Comparison of ENCODE assay signal across 11 cellular contexts in genomic region chr5:98938459-98938858, GRCh38. TPM values are rescaled to one million over a fixed set of nuclear protein-coding genes. Genes with fewer than 3 reads are reported as not detected.
A peak's percentile ranks its signal among the peaks of the same experiment; 100 is the strongest.
DNase-seq lines count a peak whose midpoint lies in the region; ATAC-seq and TF ChIP-seq lines count a peak whose summit lies in the region.
"Had no signal": no experiment of that assay in that cellular context is flagged by ENCODE, and none has a peak within 500 bp of the region (broad histone marks: within the 10 kb centered on the region; RNA-seq: fewer than 3 reads in every experiment).

No MANE protein-coding gene starts in this region.

- peaks cover 0 to 11% (median 0%) of the 10 kb centered on the region in 5 donors for H3K36me3 Mint-ChIP-seq in naive thymus-derived CD4-positive, alpha-beta T cell
- no peaks in the 10 kb centered on the region for H3K36me3 Mint-ChIP-seq in T-helper 17 cell (ENCODE audit: low read depth)

- peaks cover 0 to 4% (median 0%) of the 10 kb centered on the region in 11 donors for H3K9me3 Mint-ChIP-seq in naive thymus-derived CD4-positive, alpha-beta T cell
- H3K9me3 Mint-ChIP-seq: nephron had no signal

- no peaks in the 10 kb centered on the region for H3K27me3 ChIP-seq in naive thymus-derived CD4-positive, alpha-beta T cell (ENCODE audit: control insufficient read depth in 2 of 2, insufficient read depth in 2 of 2, low read length in 2 of 2)
- H3K27me3 ChIP-seq in colonic mucosa: no peaks in the 10 kb centered on the region

- peak; percentile 49 for DNase-seq in EH (ENCODE audit: low read depth)
- peak; percentile 30 for DNase-seq in RWPE1 (ENCODE audit: low spot score)
- peak; percentile 67 for DNase-seq in fibroblast of mammary gland (ENCODE audit: low read depth)
- no peak for DNase-seq in naive thymus-derived CD4-positive, alpha-beta T cell
- no peak for DNase-seq in T-helper 17 cell
- DNase-seq in stimulated activated CD4-positive, alpha-beta T cell treated with anti-CD3 and anti-CD28 coated beads, Interleukin-12 subunit alpha, Interleukin-12 subunit beta, amount 100 ng/mL, for 4 hours: no peak
- no peak for DNase-seq in colonic mucosa
- DNase-seq: hippocampal formation; stimulated activated CD4-positive, alpha-beta T cell treated with anti-CD3 and anti-CD28 coated beads, Interleukin-4, amount 100 ng/mL, for 24 hours had no signal

- H3K27ac Mint-ChIP-seq in naive thymus-derived CD4-positive, alpha-beta T cell: peak overlapping the region in 7 of 9 donors; percentile 6 to 100 (median 49)
- H3K27ac Mint-ChIP-seq in T-helper 17 cell: no peak overlapping the region
- H3K27ac Mint-ChIP-seq: nephron had no signal

- H3K4me3 ChIP-seq in fibroblast of mammary gland (ENCODE audit: control insufficient read depth, low read depth, low read length) (no peak overlapping the region), colonic mucosa (no peak overlapping the region)
- H3K4me3 ChIP-seq in naive thymus-derived CD4-positive, alpha-beta T cell (ENCODE audit: low read length): no peak overlapping the region

- peak overlapping the region in 1 of 10 donors; percentile 14 for H3K4me3 Mint-ChIP-seq in naive thymus-derived CD4-positive, alpha-beta T cell
- no peak overlapping the region for H3K4me3 Mint-ChIP-seq in T-helper 17 cell
- H3K4me3 Mint-ChIP-seq: nephron had no signal

- TF ChIP-seq CTCF in RWPE1 (conservative IDR thresholded peaks at IDR 0.05; ENCODE audit: low read depth) (no peak), fibroblast of mammary gland (conservative IDR thresholded peaks at IDR 0.05; ENCODE audit: control insufficient read depth, insufficient read depth, low read depth, low read length) (no peak), colonic mucosa (IDR thresholded peaks at IDR 0.05) (no peak)

- no peak overlapping the region for H3K27ac ChIP-seq in RWPE1
- H3K27ac ChIP-seq in naive thymus-derived CD4-positive, alpha-beta T cell (ENCODE audit: low read depth, low read length): peak overlapping the region; percentile 24
- no peak overlapping the region for H3K27ac ChIP-seq in colonic mucosa

- peaks cover 6 to 88% (median 78%) of the 10 kb centered on the region in 7 donors for H3K4me1 Mint-ChIP-seq in naive thymus-derived CD4-positive, alpha-beta T cell
- peaks cover 29% of the 10 kb centered on the region for H3K4me1 Mint-ChIP-seq in T-helper 17 cell

- no peaks in the 10 kb centered on the region for H3K27me3 Mint-ChIP-seq in naive thymus-derived CD4-positive, alpha-beta T cell
- no peaks in the 10 kb centered on the region for H3K27me3 Mint-ChIP-seq in T-helper 17 cell

- H3K9me3 ChIP-seq in naive thymus-derived CD4-positive, alpha-beta T cell (ENCODE audit: control insufficient read depth in 2 of 3, low read length in 3 of 3): no peaks in the 10 kb centered on the region
- no peaks in the 10 kb centered on the region for H3K9me3 ChIP-seq in T-helper 17 cell (ENCODE audit: control insufficient read depth, low read length, poor library complexity, severe bottlenecking)
- H3K9me3 ChIP-seq in colonic mucosa: no peaks in the 10 kb centered on the region

- intact Hi-C loops in naive thymus-derived CD4-positive, alpha-beta T cell (cut with micrococcal nuclease): loop anchor here in 1 of 2 donors (1.0 kb wide), 1 partner anchor 8 kb away; no protein-coding TSS in a partner anchor
- intact Hi-C loops in colonic mucosa (cut with DNase I): no loop called here

- H3K4me1 ChIP-seq in naive thymus-derived CD4-positive, alpha-beta T cell (ENCODE audit: control insufficient read depth in 2 of 2, insufficient read depth in 2 of 2, low read length in 2 of 2): peaks cover 11 to 36% of the 10 kb centered on the region in 2 donors
- no peaks in the 10 kb centered on the region for H3K4me1 ChIP-seq in colonic mucosa

- CTCF ChIA-PET in RWPE1 (lab: Yijun Ruan, JAX): no interaction called here
- CTCF ChIA-PET in naive thymus-derived CD4-positive, alpha-beta T cell (lab: Charles Lee): interaction anchor here (0.6 kb wide), 1 partner anchor 565 kb away, joined by 3 read pairs; no protein-coding TSS in a partner anchor

- no peaks in the 10 kb centered on the region for H3K36me3 ChIP-seq in naive thymus-derived CD4-positive, alpha-beta T cell (ENCODE audit: control insufficient read depth in 2 of 3, insufficient read depth in 3 of 3, low read length in 3 of 3)
- no peaks in the 10 kb centered on the region for H3K36me3 ChIP-seq in colonic mucosa

- H3K9ac ChIP-seq in colonic mucosa (ENCODE audit: low read depth in 2 of 2, low read length in 2 of 2): no peak overlapping the region

- ATAC-seq in naive thymus-derived CD4-positive, alpha-beta T cell: no peak
- ATAC-seq in T-helper 17 cell: no peak
- no peak for ATAC-seq in GM18907 (IDR thresholded peaks at IDR 0.05; ENCODE audit: unreplicated experiment)

- POLR2A ChIA-PET in RWPE1 (lab: Yijun Ruan, JAX; ENCODE audit: low non-redundant PET): no interaction called here
- POLR2A ChIA-PET in naive thymus-derived CD4-positive, alpha-beta T cell (lab: Charles Lee): interaction anchor here (1.2 to 5.6 kb wide), 3 partner anchors 9 to 21 kb away, joined by 3 to 59 read pairs (median 4); partner anchors contain the start of gene CHD1

RNA-seq across cellular contexts. Expression of gene CHD1, which starts 9.7 kb away (rescaled TPM):
- 100 to 1,000 TPM in 2 of 5 experiments, 10 to 100 TPM in 3; 51.8 to 134 (median 92.4) TPM for total RNA-seq in naive thymus-derived CD4-positive, alpha-beta T cell
- polyA plus RNA-seq in naive thymus-derived CD4-positive, alpha-beta T cell: 10 to 100 TPM in 1 of 2 donors, 1 to 10 TPM in 1; 9.1 to 13.1 TPM
- total RNA-seq in T-helper 17 cell (100 to 1,000 TPM; 170 to 199 TPM), colonic mucosa (10 to 100 TPM; 29.1 to 47.3 TPM)

Comparison
In these comparisons a context has a peak if more than half of its experiments do, and no peak if none do; other contexts are left out.
1. DNase-seq: peak in EH (single experiment), RWPE1 (single experiment) and fibroblast of mammary gland (single experiment); none in naive thymus-derived CD4-positive, alpha-beta T cell (0 of 9), T-helper 17 cell (0 of 3), stimulated activated CD4-positive, alpha-beta T cell treated with anti-CD3 and anti-CD28 coated beads, Interleukin-12 subunit alpha, Interleukin-12 subunit beta, amount 100 ng/mL, for 4 hours (single experiment) and colonic mucosa (single experiment).